8 cellular contexts compared by ENCODE assay signal in genomic region chr17:48055531-48056245, GRCh38. TPM values are rescaled to one million over a fixed set of nuclear protein-coding genes. Genes with fewer than 3 reads are reported as not detected.
A peak's percentile ranks its signal among the peaks of the same experiment; 100 is the strongest.
DNase-seq lines count a peak whose midpoint lies in the region; ATAC-seq and TF ChIP-seq lines count a peak whose summit lies in the region.

No MANE protein-coding gene starts in this region.

- TF ChIP-seq CTCF in HEK293 (tag by site-specific recombination; IDR thresholded peaks at IDR 0.05) (no peak), activated B cell treated with CpG ODN at 0.5 μM for 24 hours (IDR thresholded peaks at IDR 0.05) (no peak), left lung (IDR thresholded peaks at IDR 0.05) (no peak)

- no peaks in the 10 kb centered on the region for H3K9me3 Mint-ChIP-seq in activated B cell treated with CpG ODN at 0.5 μM for 24 hours
- H3K9me3 Mint-ChIP-seq in stimulated activated memory B cell treated with anti-CD40 and anti-IgM and Interleukin-4, amounts not matched to agents 10 μg/mL and 1 μg/mL and 100 μg/mL, for 72 hours: no peaks in the 10 kb centered on the region

- DNase-seq in activated B cell treated with CpG ODN at 0.5 μM for 24 hours (peak; percentile 35), germinal center (ENCODE audit: low spot score) (peak; percentile 25), left lung (no peak), middle frontal gyrus (ENCODE audit: extremely low spot score, low spot score) (no peak)

- H3K4me3 Mint-ChIP-seq in activated B cell treated with CpG ODN at 0.5 μM for 24 hours: peak overlapping the region; percentile 73
- peak overlapping the region; percentile 48 for H3K4me3 Mint-ChIP-seq in stimulated activated memory B cell treated with anti-CD40 and anti-IgM and Interleukin-4, amounts not matched to agents 10 μg/mL and 1 μg/mL and 100 μg/mL, for 72 hours

- H3K27me3 Mint-ChIP-seq in activated B cell treated with CpG ODN at 0.5 μM for 24 hours: no peaks in the 10 kb centered on the region
- no peaks in the 10 kb centered on the region for H3K27me3 Mint-ChIP-seq in stimulated activated memory B cell treated with anti-CD40 and anti-IgM and Interleukin-4, amounts not matched to agents 10 μg/mL and 1 μg/mL and 100 μg/mL, for 72 hours

- peak overlapping the region; percentile 77 for H3K27ac ChIP-seq in HEK293 (ENCODE audit: extremely low read depth, low read depth, low read length)
- H3K27ac ChIP-seq in left lung: peak overlapping the region in 1 of 2 donors; percentile 13

- peaks cover 64% of the 10 kb centered on the region for H3K4me1 Mint-ChIP-seq in activated B cell treated with CpG ODN at 0.5 μM for 24 hours
- H3K4me1 Mint-ChIP-seq in stimulated activated memory B cell treated with anti-CD40 and anti-IgM and Interleukin-4, amounts not matched to agents 10 μg/mL and 1 μg/mL and 100 μg/mL, for 72 hours: peaks cover 73% of the 10 kb centered on the region

- H3K36me3 ChIP-seq in ES-I3 (ENCODE audit: insufficient read depth, low read length): peaks cover 44% of the 10 kb centered on the region
- H3K36me3 ChIP-seq in HEK293 (ENCODE audit: control insufficient read depth in 2 of 2, insufficient read depth in 1 of 2, low read length in 2 of 2): peaks cover 29 to 90% of the 10 kb centered on the region in 2 experiments
- peaks cover 0 to 91% of the 10 kb centered on the region in 2 donors for H3K36me3 ChIP-seq in left lung

- H3K4me1 ChIP-seq in ES-I3 (ENCODE audit: insufficient read depth, low read length): peaks cover 41% of the 10 kb centered on the region
- H3K4me1 ChIP-seq in HEK293 (ENCODE audit: control insufficient read depth, insufficient read depth, low read length): peaks cover 38% of the 10 kb centered on the region
- H3K4me1 ChIP-seq in left lung: peaks cover 31 to 66% of the 10 kb centered on the region in 2 donors

- H3K9ac ChIP-seq in ES-I3 (ENCODE audit: low read depth, low read length): peak overlapping the region; percentile 92

- POLR2A ChIA-PET in HEK293 (lab: Yijun Ruan, JAX): interaction anchor here (0.9 to 1.4 kb wide), 2 partner anchors 8 to 13 kb away, joined by 4 read pairs; partner anchors contain the start of gene NFE2L1
- POLR2A ChIA-PET in activated B cell treated with CpG ODN at 0.5 μM for 24 hours (lab: Charles Lee): interaction anchor here (0.6 to 7.2 kb wide), 15 partner anchors 8 to 853 kb away, joined by 3 to 83 read pairs (median 4); partner anchors contain the start of genes NFE2L1, SP2 and UBE2Z

- H3K4me3 ChIP-seq in HEK293 (ENCODE audit: low read depth, low read length) (no peak overlapping the region), left lung (no peak overlapping the region)

- intact Hi-C loops in activated B cell treated with CpG ODN at 0.5 μM for 24 hours (cut with micrococcal nuclease): loop anchor here (1.0 kb wide), 1 partner anchor 17 kb away; no protein-coding TSS in a partner anchor
- intact Hi-C loops in left lung (cut with DNase I): no loop called here

- H3K9me3 ChIP-seq in ES-I3 (ENCODE audit: control insufficient read depth, insufficient read depth, low read length) (no peaks in the 10 kb centered on the region), HEK293 (ENCODE audit: control insufficient read depth, insufficient read depth, low read depth, low read length) (no peaks in the 10 kb centered on the region), left lung (no peaks in the 10 kb centered on the region)

- H3K36me3 Mint-ChIP-seq in activated B cell treated with CpG ODN at 0.5 μM for 24 hours (ENCODE audit: low read depth): peaks cover 89% of the 10 kb centered on the region
- H3K36me3 Mint-ChIP-seq in stimulated activated memory B cell treated with anti-CD40 and anti-IgM and Interleukin-4, amounts not matched to agents 10 μg/mL and 1 μg/mL and 100 μg/mL, for 72 hours: peaks cover 71% of the 10 kb centered on the region

- CTCF ChIA-PET in HEK293 (lab: Yijun Ruan, JAX): interaction anchor here (0.6 to 4.1 kb wide), 7 partner anchors 9 to 765 kb away, joined by 3 to 29 read pairs (median 5); no protein-coding TSS in a partner anchor
- CTCF ChIA-PET in activated B cell treated with CpG ODN at 0.5 μM for 24 hours (lab: Charles Lee): interaction anchor here (0.7 to 4.8 kb wide), 6 partner anchors 10 to 57 kb away, joined by 3 to 34 read pairs (median 6); partner anchors contain the start of gene COPZ2

- no peaks in the 10 kb centered on the region for H3K27me3 ChIP-seq in left lung

- ATAC-seq in activated B cell treated with CpG ODN at 0.5 μM for 24 hours (ENCODE audit: low read depth): peak; percentile 88
- peak; percentile 76 for ATAC-seq in stimulated activated memory B cell treated with anti-CD40 and anti-IgM and Interleukin-4, amounts not matched to agents 10 μg/mL and 1 μg/mL and 100 μg/mL, for 72 hours
- ATAC-seq in HG03565 (IDR thresholded peaks at IDR 0.05; ENCODE audit: unreplicated experiment): no peak
- no peak for ATAC-seq in left lung

- H3K27ac Mint-ChIP-seq in activated B cell treated with CpG ODN at 0.5 μM for 24 hours: peak overlapping the region; percentile 99
- H3K27ac Mint-ChIP-seq in stimulated activated memory B cell treated with anti-CD40 and anti-IgM and Interleukin-4, amounts not matched to agents 10 μg/mL and 1 μg/mL and 100 μg/mL, for 72 hours: peak overlapping the region; percentile 90

TF ChIP-seq in HEK293, 187 proteins besides CTCF, POLR2A, EP300 and RAD21 (continues in another document):
- TF ChIP-seq ZBTB6 (tag by site-specific recombination; IDR thresholded peaks at IDR 0.05): no peak
- TF ChIP-seq OSR2 (tag by site-specific recombination; IDR thresholded peaks at IDR 0.05): no peak
- peak; percentile 46; the same call in 1 of the 2 replicates for TF ChIP-seq ZNF76 (tag by site-specific recombination; IDR thresholded peaks at IDR 0.05; ENCODE audit: borderline replicate concordance, low read depth)
- peak; percentile 33; the same call in 1 of the 2 replicates for TF ChIP-seq ZNF335 (tag by site-specific recombination; conservative IDR thresholded peaks at IDR 0.05)
- TF ChIP-seq HIC1 (tag by site-specific recombination; IDR thresholded peaks at IDR 0.05): no peak
- TF ChIP-seq ZNF488 (tag by site-specific recombination; IDR thresholded peaks at IDR 0.05): no peak
- no peak for TF ChIP-seq ZNF416 (tag by site-specific recombination; IDR thresholded peaks at IDR 0.05)
- TF ChIP-seq ZNF354C (tag by site-specific recombination; IDR thresholded peaks at IDR 0.05; ENCODE audit: borderline replicate concordance, low read depth): no peak
- no peak for TF ChIP-seq ELK4 (IDR thresholded peaks at IDR 0.05; ENCODE audit: borderline replicate concordance, low read depth, low read length)
- TF ChIP-seq ZNF473 (tag by site-specific recombination; IDR thresholded peaks at IDR 0.05): no peak
- TF ChIP-seq ZBTB17 (tag by site-specific recombination; IDR thresholded peaks at IDR 0.05): peak; percentile 61; the same call in 1 of the 2 replicates
- no peak for TF ChIP-seq ZNF133 (tag by site-specific recombination; IDR thresholded peaks at IDR 0.05)
- TF ChIP-seq MYNN (tag by site-specific recombination; IDR thresholded peaks at IDR 0.05; ENCODE audit: borderline replicate concordance): no peak

RNA-seq across cellular contexts. Expression of gene NFE2L1, which starts 7.5 kb away (rescaled TPM):
- total RNA-seq in activated B cell treated with CpG ODN at 0.5 μM for 24 hours (127 and 141 TPM in 2 replicates), left lung (100 to 1,000 TPM; 165 to 173 TPM)

RNA-seq across cellular contexts. Expression of gene COPZ2, which starts 18.1 kb away (rescaled TPM):
- total RNA-seq in activated B cell treated with CpG ODN at 0.5 μM for 24 hours (3.3 and 4.1 TPM in 2 replicates), left lung (10 to 100 TPM; 25.9 to 48.6 TPM)

RNA-seq across cellular contexts. Expression of gene CBX1, which starts 45.6 kb away (rescaled TPM):
- total RNA-seq in activated B cell treated with CpG ODN at 0.5 μM for 24 hours (46.0 and 49.5 TPM in 2 replicates), left lung (10 to 100 TPM; 43.0 to 53.8 TPM)

RNA-seq across cellular contexts. Expression of gene SNX11, which starts 51.9 kb away (rescaled TPM):
- total RNA-seq in activated B cell treated with CpG ODN at 0.5 μM for 24 hours (129 and 145 TPM in 2 replicates), left lung (10 to 100 TPM; 21.5 to 32.4 TPM)

Comparison
In these comparisons a context has a peak if more than half of its experiments do, and no peak if none do; other contexts are left out.
1. ATAC-seq: peak in activated B cell treated with CpG ODN at 0.5 μM for 24 hours (single experiment) and stimulated activated memory B cell treated with anti-CD40 and anti-IgM and Interleukin-4, amounts not matched to agents 10 μg/mL and 1 μg/mL and 100 μg/mL, for 72 hours (single experiment); none in HG03565 (single experiment) and left lung (single experiment).
2. DNase-seq: peak in activated B cell treated with CpG ODN at 0.5 μM for 24 hours (single experiment) and germinal center (single experiment); none in left lung (0 of 2) and middle frontal gyrus (single experiment).